In the genomic region with DNA sequence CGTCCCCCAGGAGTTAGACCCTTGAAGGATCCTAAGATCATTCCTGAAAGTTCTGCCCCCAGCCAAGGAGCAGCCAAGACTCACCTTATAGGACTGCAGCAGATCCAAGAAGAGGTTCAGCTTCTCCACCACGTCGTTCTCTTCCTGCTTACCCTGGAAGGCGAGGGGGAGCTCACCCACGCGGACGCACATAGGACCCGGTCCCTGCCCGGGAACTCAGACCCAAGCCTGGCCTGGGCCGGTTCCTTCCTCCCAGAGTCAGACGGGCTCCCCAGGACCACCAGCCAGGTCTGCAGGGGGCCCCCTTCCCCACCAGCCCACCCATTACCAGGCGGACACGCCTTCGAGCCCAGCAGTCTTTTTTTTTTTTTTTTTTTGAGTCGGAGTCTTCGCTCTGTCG, we compare ENCODE assay signal across 24 cellular contexts. TPM values are rescaled to one million over a fixed set of nuclear protein-coding genes. Genes with fewer than 3 reads are reported as not detected.
A peak's percentile ranks its signal among the peaks of the same experiment; 100 is the strongest.
DNase-seq lines count a peak whose midpoint lies in the region; ATAC-seq, FAIRE-seq and TF ChIP-seq lines count a peak whose summit lies in the region.
"Had no signal": no experiment of that assay in that cellular context is flagged by ENCODE, and none has a peak within 500 bp of the region (broad histone marks: within the 10 kb centered on the region; RNA-seq: fewer than 3 reads in every experiment).

No MANE protein-coding gene starts in this region.

- ATAC-seq in HG03196 (IDR thresholded peaks at IDR 0.05; ENCODE audit: unreplicated experiment), result no peak

- no peaks in the 10 kb centered on the region for H3K27me3 ChIP-seq in H7 (ENCODE audit: control insufficient read depth, insufficient read depth, low read length)
- H3K27me3 ChIP-seq: SJCRH30 had no signal

- peaks cover 4% of the 10 kb centered on the region for H3K36me3 Mint-ChIP-seq in IgD-negative memory B cell
- H3K36me3 Mint-ChIP-seq in glutamatergic neuron (ENCODE audit: unreplicated experiment), result no peaks in the 10 kb centered on the region

- H3K27ac Mint-ChIP-seq in IgD-negative memory B cell, result peak overlapping the region; percentile 68 to 86 (median 74)
- H3K27ac Mint-ChIP-seq in glutamatergic neuron (ENCODE audit: unreplicated experiment), result peak overlapping the region; percentile 17

- no peak for TF ChIP-seq CTCF in glutamatergic neuron (IDR thresholded peaks at IDR 0.05; ENCODE audit: partially characterized antibody, unreplicated experiment)

- DNase-seq in H7, result peak; percentile 62
- DNase-seq in glutamatergic neuron, result no peak
- DNase-seq in urothelium cell line (ENCODE audit: low spot score), result no peak
- no peak for DNase-seq in NCI-H1092 treated with DMSO at 0.1 percent for 48 hours (lab: John Stamatoyannopoulos, UW)
- no peak for DNase-seq in NOMO-1 treated with DMSO at 0.1 percent for 48 hours (lab: John Stamatoyannopoulos, UW; ENCODE audit: unreplicated experiment)
- DNase-seq: Calu3, DMS79 treated with DMSO at 0.1 percent for 48 hours, GF-D8, GOT3, Karpas-422, NCI-H1092, NCI-H1436, NCI-H187, NCI-H2081 treated with DMSO at 0.1 percent for 48 hours, NCI-H2171, NCI-H226, NCI-H510A, NCI-H69, OCI-M1, SJCRH30 had no signal

- H3K4me3 ChIP-seq in H7 (ENCODE audit: insufficient read depth, low read depth, low read length), result no peak overlapping the region
- H3K4me3 ChIP-seq: SJCRH30 had no signal

- H3K9me3 Mint-ChIP-seq in IgD-negative memory B cell (peaks cover 0 to 1% (median 0%) of the 10 kb centered on the region in 3 donors), glutamatergic neuron (ENCODE audit: unreplicated experiment) (peaks cover 8% of the 10 kb centered on the region)

- H3K36me3 ChIP-seq in H7 (replicated peaks; ENCODE audit: control insufficient read depth, insufficient read depth, low read length), result no peaks in the 10 kb centered on the region; the same call in 1 of the 2 replicates

- FAIRE-seq in urothelium cell line (lab: Jason Lieb, UNC), result peak; percentile 84
- FAIRE-seq: GM12891, RCC 7860 had no signal

- H3K27me3 Mint-ChIP-seq in IgD-negative memory B cell (no peaks in the 10 kb centered on the region), glutamatergic neuron (ENCODE audit: unreplicated experiment) (peaks cover 2% of the 10 kb centered on the region)

- H3K4me3 Mint-ChIP-seq in IgD-negative memory B cell (peak overlapping the region in 1 of 4 donors; percentile 29), glutamatergic neuron (ENCODE audit: unreplicated experiment) (no peak overlapping the region)

- H3K4me1 Mint-ChIP-seq in IgD-negative memory B cell, result peaks cover 24 to 35% (median 31%) of the 10 kb centered on the region in 3 donors
- H3K4me1 Mint-ChIP-seq in glutamatergic neuron (ENCODE audit: low read depth, unreplicated experiment), result peaks cover 4% of the 10 kb centered on the region

RNA-seq across cellular contexts. Expression of gene NUDT1, which starts 15.6 kb away (rescaled TPM):
- 101 and 117 TPM in 2 replicates for total RNA-seq in H7 (2014; rRNA removed; shearing (Covaris generic))
- polyA plus RNA-seq in IgD-negative memory B cell, result 52.1 TPM
- total RNA-seq in glutamatergic neuron (ENCODE audit: unreplicated experiment), result 19.5 TPM

RNA-seq across cellular contexts. Expression of gene MRM2, which starts 15.6 kb away (rescaled TPM):
- total RNA-seq in H7 (2014; rRNA removed; shearing (Covaris generic)), result 25.8 and 32.6 TPM in 2 replicates
- polyA plus RNA-seq in IgD-negative memory B cell, result 67.8 TPM
- 28.1 TPM for total RNA-seq in glutamatergic neuron (ENCODE audit: unreplicated experiment)

RNA-seq across cellular contexts. Expression of gene MAD1L1, which starts 24.9 kb away (rescaled TPM):
- total RNA-seq in H7 (2014; rRNA removed; shearing (Covaris generic)), result 44.7 and 63.0 TPM in 2 replicates
- 133 TPM for polyA plus RNA-seq in IgD-negative memory B cell
- 57.6 TPM for total RNA-seq in glutamatergic neuron (ENCODE audit: unreplicated experiment)

RNA-seq across cellular contexts. Expression of gene SNX8, which starts 56.6 kb away (rescaled TPM):
- total RNA-seq in H7 (2014; rRNA removed; shearing (Covaris generic)), result 23.2 and 28.2 TPM in 2 replicates
- 61.3 TPM for polyA plus RNA-seq in IgD-negative memory B cell
- 22.2 TPM for total RNA-seq in glutamatergic neuron (ENCODE audit: unreplicated experiment)
